14 cellular contexts compared by ENCODE assay signal in genomic region chr4:108181704-108182103, GRCh38. TPM values are rescaled to one million over a fixed set of nuclear protein-coding genes. Genes with fewer than 3 reads are reported as not detected.
DNase-seq lines count a peak whose midpoint lies in the region; ATAC-seq, FAIRE-seq and TF ChIP-seq lines count a peak whose summit lies in the region.
"Had no signal": no experiment of that assay in that cellular context is flagged by ENCODE, and none has a peak within 500 bp of the region (broad histone marks: within the 10 kb centered on the region; RNA-seq: fewer than 3 reads in every experiment).

No MANE protein-coding gene starts in this region.

- no peak for TF ChIP-seq POLR2A in HepG2 (IDR thresholded peaks at IDR 0.05; ENCODE audit: insufficient read depth in 1 of 2, low read depth in 2 of 2, low read length in 2 of 2)

- H3K4me3 ChIP-seq in OCI-LY1 (ENCODE audit: low read depth, low read length, poor library complexity, severe bottlenecking) (no peak overlapping the region), HepG2 (replicated peaks in 1 of 3; ENCODE audit: insufficient read depth in 1 of 3, low read depth in 2 of 3, low read length in 3 of 3) (no peak overlapping the region), tibial artery (no peak overlapping the region)
- H3K4me3 ChIP-seq: colonic mucosa, lung, prostate gland, SJSA1, thoracic aorta had no signal

- WGBS in HepG2 (ENCODE audit: low lambda C conversion rate): 0% methylated on average over 2 of the region's 2 CpGs

- H3K4me1 ChIP-seq in OCI-LY1 (ENCODE audit: insufficient read depth, low read length, severe bottlenecking) (no peaks in the 10 kb centered on the region), HepG2 (ENCODE audit: insufficient read depth, low read length) (no peaks in the 10 kb centered on the region), tibial artery (no peaks in the 10 kb centered on the region)
- H3K4me1 ChIP-seq: colonic mucosa, prostate gland had no signal

- in situ Hi-C loops in HepG2 (cut with HindIII; ENCODE audit: extremely low pct_ligation_motif_present, low pct_unique_long_range_greater_than_20kb): no loop called here

- H3K9ac ChIP-seq in OCI-LY1 (ENCODE audit: low read length): no peak overlapping the region
- no peak overlapping the region for H3K9ac ChIP-seq in HepG2 (ENCODE audit: insufficient read depth, low read depth, low read length)

- H3K9me2 ChIP-seq in OCI-LY1 (ENCODE audit: low read depth, low read length): no peaks in the 10 kb centered on the region

- TF ChIP-seq EP300 in HepG2 (IDR thresholded peaks at IDR 0.05; ENCODE audit: low read depth in 2 of 2, low read length in 2 of 2): no peak
- no peak for TF ChIP-seq EP300 in HepG2 (CRISPR knock-in tag; IDR thresholded peaks at IDR 0.05; ENCODE audit: borderline replicate concordance)

- POLR2A ChIA-PET in HepG2 (lab: Yijun Ruan, JAX): no interaction called here

- no peak for TF ChIP-seq RAD21 in HepG2 (CRISPR knock-in tag; IDR thresholded peaks at IDR 0.05)

- intact Hi-C loops in HepG2 (cut with micrococcal nuclease; ENCODE audit: unreplicated experiment): loop anchor here (1.0 to 5.0 kb wide), 2 partner anchors 151 to 164 kb away; no protein-coding TSS in a partner anchor
- intact Hi-C loops in tibial artery (cut with DNase I; ENCODE audit: low total_unique reads): no loop called here

- CTCF ChIA-PET in HepG2 (lab: Yijun Ruan, JAX; ENCODE audit: low intra/inter-chr PET ratio, low total read pairs): interaction anchor here (1.0 kb wide), 1 partner anchor 151 kb away, joined by 5 read pairs; no protein-coding TSS in a partner anchor

- no peaks in the 10 kb centered on the region for H3K79me2 ChIP-seq in OCI-LY1 (ENCODE audit: insufficient read depth, low read length)
- H3K79me2 ChIP-seq in HepG2 (ENCODE audit: insufficient read depth, low read length): no peaks in the 10 kb centered on the region

- H4K20me1 ChIP-seq in OCI-LY1 (ENCODE audit: insufficient read depth, low read length): no peaks in the 10 kb centered on the region
- no peaks in the 10 kb centered on the region for H4K20me1 ChIP-seq in HepG2 (ENCODE audit: insufficient read depth, low read length)

- H3K27me3 ChIP-seq in OCI-LY1 (ENCODE audit: insufficient read depth, low read length) (no peaks in the 10 kb centered on the region; the same call in 1 of the 2 replicates), HepG2 (ENCODE audit: control insufficient read depth in 1 of 2, insufficient read depth in 2 of 2, low read length in 2 of 2) (no peaks in the 10 kb centered on the region), tibial artery (peaks cover 0 to 24% of the 10 kb centered on the region in 2 donors)
- H3K27me3 ChIP-seq: colonic mucosa, SJSA1 had no signal

- H3K9me3 ChIP-seq in OCI-LY1 (ENCODE audit: low read length) (no peaks in the 10 kb centered on the region), HepG2 (ENCODE audit: low read length) (no peaks in the 10 kb centered on the region), tibial artery (no peaks in the 10 kb centered on the region)
- H3K9me3 ChIP-seq: colonic mucosa, prostate gland, SJSA1, thoracic aorta had no signal

- peak; percentile 74 for ATAC-seq in GM21786 (IDR thresholded peaks at IDR 0.05; ENCODE audit: unreplicated experiment)
- peak; percentile 91 for ATAC-seq in HepG2

- DNase-seq in HepG2 (ENCODE audit: low spot score) (peak; percentile 16), tibial artery (no peak), GM03348 (ENCODE audit: low spot score) (no peak), T1000 (lab: John Stamatoyannopoulos, UW) (no peak)
- DNase-seq: activated CD4-positive, alpha-beta T cell treated with anti-CD3 and anti-CD28 coated beads, Interleukin-2, amount 50 U/mL, for 4 hours; colonic mucosa; NCI-H345 had no signal

- peak; percentile 18; the same call in 1 of the 2 replicates for TF ChIP-seq CTCF in GM12874 (IDR thresholded peaks at IDR 0.05; ENCODE audit: insufficient read depth, low read depth, low read length)
- TF ChIP-seq CTCF in OCI-LY1 (IDR thresholded peaks at IDR 0.05; ENCODE audit: low read length): peak; percentile 46
- peak; percentile 32; the same call in 1 of the 2 replicates for TF ChIP-seq CTCF in HepG2 (CRISPR knock-in tag; IDR thresholded peaks at IDR 0.05)
- no peak for TF ChIP-seq CTCF in tibial artery (IDR thresholded peaks at IDR 0.05)

- no peak for FAIRE-seq in HepG2 (lab: Jason Lieb, UNC)

- H3K4me2 ChIP-seq in OCI-LY1 (ENCODE audit: low read length) (no peak overlapping the region), HepG2 (ENCODE audit: low read depth, low read length) (no peak overlapping the region)

- H2AFZ ChIP-seq in OCI-LY1 (ENCODE audit: low read length) (no peak overlapping the region), HepG2 (ENCODE audit: low read length) (no peak overlapping the region)

- H3K27ac ChIP-seq in OCI-LY1 (ENCODE audit: low read depth, low read length, poor library complexity, severe bottlenecking) (no peak overlapping the region), HepG2 (ENCODE audit: extremely low read length, insufficient read depth, low read length) (no peak overlapping the region), tibial artery (no peak overlapping the region)
- H3K27ac ChIP-seq: colonic mucosa, prostate gland, SJSA1, thoracic aorta had no signal

- BruUV-seq in HepG2 (replicated peaks; lab: Mats Ljungman, UMichigan): no TSS peak

- H3K36me3 ChIP-seq in OCI-LY1 (ENCODE audit: insufficient read depth, low read length): no peaks in the 10 kb centered on the region
- H3K36me3 ChIP-seq in HepG2 (replicated peaks in 1 of 2; ENCODE audit: control insufficient read depth in 1 of 2, insufficient read depth in 2 of 2, low read length in 2 of 2): no peaks in the 10 kb centered on the region
- no peaks in the 10 kb centered on the region for H3K36me3 ChIP-seq in tibial artery
- H3K36me3 ChIP-seq: colonic mucosa, prostate gland, SJSA1, thoracic aorta had no signal

- H3F3A ChIP-seq in OCI-LY1 (ENCODE audit: insufficient read depth, low read length): no peaks in the 10 kb centered on the region

TF ChIP-seq in HepG2, 621 proteins besides CTCF, POLR2A, EP300 and RAD21:
- TF ChIP-seq SMAD9 (CRISPR knock-in tag; IDR thresholded peaks at IDR 0.05): no peak
- no peak for TF ChIP-seq CSRNP1 (CRISPR knock-in tag; IDR thresholded peaks at IDR 0.05)
- TF ChIP-seq POLR2AphosphoS5 (IDR thresholded peaks at IDR 0.05; ENCODE audit: low read depth, low read length): no peak
- peak; percentile 23; the same call in 1 of the 2 replicates for TF ChIP-seq STAG1 (CRISPR knock-in tag; IDR thresholded peaks at IDR 0.05)

RNA-seq across cellular contexts. Expression of gene LEF1, which starts 13.0 kb away (rescaled TPM):
- 0.22 and 0.35 TPM in 2 replicates for total RNA-seq in HepG2 (2016; rRNA removed; fragmentation: Illumina TruSeq; extraction: Trizol)
- 0.51 and 0.62 TPM in 2 replicates for total RNA-seq in HepG2 (2016; cell fraction: cytosol; rRNA removed; fragmentation: Illumina TruSeq; extraction: Trizol; ENCODE audit: low read depth)
- total RNA-seq in HepG2 (2016; cell fraction: insoluble cytoplasmic fraction; rRNA removed; fragmentation: Illumina TruSeq; extraction: Trizol): 0.12 and 0.32 TPM in 2 replicates
- total RNA-seq in HepG2 (2016; cell fraction: membrane; rRNA removed; fragmentation: Illumina TruSeq; extraction: Trizol): 0.65 TPM in 2 replicates
- total RNA-seq in HepG2 (2016; cell fraction: nucleus; rRNA removed; fragmentation: Illumina TruSeq; extraction: Trizol): 0.50 and 0.63 TPM in 2 replicates
- 0.29 and 0.31 TPM in 2 replicates for polyA plus RNA-seq in HepG2 (2011; rRNA removed)
- polyA plus RNA-seq in HepG2 (2011; cell fraction: cytosol; rRNA removed): 0.18 and 0.52 TPM in 2 replicates
- polyA plus RNA-seq in HepG2 (2011; cell fraction: nucleus; rRNA removed): 0.24 and 0.31 TPM in 2 replicates
- 0.15 and 0.36 TPM in 2 replicates for polyA plus RNA-seq in HepG2 (2012)
- polyA plus RNA-seq in HepG2 (2016; cell fraction: cytosol; fragmentation: Illumina TruSeq; extraction: Trizol; ENCODE audit: low read depth): 0.42 and 0.57 TPM in 2 replicates
- polyA plus RNA-seq in HepG2 (2016; cell fraction: insoluble cytoplasmic fraction; fragmentation: Illumina TruSeq; extraction: Trizol; ENCODE audit: low read depth): 0.66 and 0.85 TPM in 2 replicates
- 0.50 and 0.81 TPM in 2 replicates for polyA plus RNA-seq in HepG2 (2016; cell fraction: membrane; fragmentation: Illumina TruSeq; extraction: Trizol; ENCODE audit: low read depth)
- polyA plus RNA-seq in HepG2 (2016; cell fraction: nucleus; fragmentation: Illumina TruSeq; extraction: Trizol; ENCODE audit: insufficient read depth, low read depth): 0.83 and 1.2 TPM in 2 replicates
- 0.33 and 0.78 TPM in 2 replicates for polyA minus RNA-seq in HepG2 (2011; rRNA and poly(A)+ RNA removed; ENCODE audit: low replicate concordance)
- polyA minus RNA-seq in HepG2 (2011; cell fraction: cytosol; rRNA and poly(A)+ RNA removed): not detected in 2 replicates
- 0.39 TPM in 1 of 2 replicates, not detected in the other for polyA minus RNA-seq in HepG2 (2011; cell fraction: nucleus; rRNA and poly(A)+ RNA removed)

Comparison
In these comparisons a context has a peak if more than half of its experiments do, and no peak if none do; other contexts are left out.
1. CTCF ChIP-seq: peak in GM12874 (single experiment), OCI-LY1 (single experiment) and HepG2 (single experiment); none in tibial artery (0 of 2).